ENCODE assay signal across 23 cellular contexts in genomic region chr1:205935869-205936268, GRCh38. TPM values are rescaled to one million over a fixed set of nuclear protein-coding genes. Genes with fewer than 3 reads are reported as not detected.
DNase-seq lines count a peak whose midpoint lies in the region; ATAC-seq, FAIRE-seq and TF ChIP-seq lines count a peak whose summit lies in the region.
"Had no signal": no experiment of that assay in that cellular context is flagged by ENCODE, and none has a peak within 500 bp of the region (broad histone marks: within the 10 kb centered on the region; RNA-seq: fewer than 3 reads in every experiment).

No MANE protein-coding gene starts in this region.

- POLR2A ChIA-PET in IMR-90 (lab: Charles Lee; ENCODE audit: unreplicated experiment) (no interaction called here), H1 (lab: Charles Lee; ENCODE audit: partially characterized antibody) (no interaction called here)

- H3K79me2 ChIP-seq in H1 (ENCODE audit: control insufficient read depth in 1 of 2, insufficient read depth in 2 of 2, low read length in 2 of 2) = no peaks in the 10 kb centered on the region

- H2AFZ ChIP-seq in IMR-90 (replicated peaks; ENCODE audit: low read length, poor library complexity) (no peak overlapping the region), H1 (ENCODE audit: low read length) (no peak overlapping the region), neuronal stem cell (ENCODE audit: low read length) (no peak overlapping the region)

- H4K20me1 ChIP-seq in IMR-90 (ENCODE audit: insufficient read depth, low read length) = no peaks in the 10 kb centered on the region
- H4K20me1 ChIP-seq in H1 (replicated peaks in 1 of 2; ENCODE audit: control insufficient read depth in 1 of 2, insufficient read depth in 2 of 2, low read length in 2 of 2) = no peaks in the 10 kb centered on the region
- H4K20me1 ChIP-seq: BLaER1 had no signal

- H3K4me1 ChIP-seq in IMR-90 (ENCODE audit: control insufficient read depth, insufficient read depth, low read length) (peaks cover 7% of the 10 kb centered on the region), H1 (replicated peaks in 1 of 4; ENCODE audit: control insufficient read depth in 3 of 4, insufficient read depth in 4 of 4, low read length in 3 of 4) (peaks cover 9 to 22% (median 15%) of the 10 kb centered on the region in 4 experiments), neuronal stem cell (ENCODE audit: control insufficient read depth in 2 of 2, insufficient read depth in 1 of 2, low read depth in 1 of 2, low read length in 2 of 2) (peaks cover 12 to 25% of the 10 kb centered on the region in 2 donors), upper lobe of right lung (peaks cover 17% of the 10 kb centered on the region)

- in situ Hi-C loops in IMR-90 (cut with MboI; ENCODE audit: low sequenced_read_pairs) = no loop called here

- no peak for TF ChIP-seq POLR2A in IMR-90 (IDR thresholded peaks at IDR 0.05; ENCODE audit: low read depth, low read length)
- no peak for TF ChIP-seq POLR2A in H1 (IDR thresholded peaks at IDR 0.05; ENCODE audit: control extremely low read depth in 1 of 2, low read depth in 2 of 2, low read length in 2 of 2)

- H2BK20ac ChIP-seq in IMR-90 (ENCODE audit: low read depth, low read length) (peak overlapping the region; percentile 3; the same call in 1 of the 2 replicates), H1 (ENCODE audit: low read length) (0 out of 2 replicates have a peak overlapping the region, but pooled peaks have one; percentile 34)

- H3K36me3 ChIP-seq in IMR-90 (ENCODE audit: control insufficient read depth, insufficient read depth, low read length) (no peaks in the 10 kb centered on the region), H1 (ENCODE audit: control insufficient read depth in 2 of 4, insufficient read depth in 4 of 4, low read length in 3 of 4) (no peaks in the 10 kb centered on the region), neuronal stem cell (replicated peaks in 1 of 2; ENCODE audit: control insufficient read depth in 2 of 2, insufficient read depth in 2 of 2, low read length in 2 of 2) (no peaks in the 10 kb centered on the region), upper lobe of right lung (no peaks in the 10 kb centered on the region)
- H3K36me3 ChIP-seq: BLaER1 had no signal

- TF ChIP-seq CTCF in IMR-90 (conservative IDR thresholded peaks at IDR 0.05; ENCODE audit: low read depth, low read length) (no peak), H1 (IDR thresholded peaks at IDR 0.05; ENCODE audit: control extremely low read depth in 1 of 3, insufficient read depth in 1 of 3, low read depth in 1 of 3, low read length in 3 of 3) (no peak), upper lobe of right lung (IDR thresholded peaks at IDR 0.05) (no peak)

- H3K27ac ChIP-seq in IMR-90 (ENCODE audit: insufficient read depth, low read length) (no peak overlapping the region), H1 (ENCODE audit: low read depth, low read length) (no peak overlapping the region), neuronal stem cell (replicated peaks; ENCODE audit: low read length) (no peak overlapping the region), upper lobe of right lung (peak overlapping the region; percentile 82)
- H3K27ac ChIP-seq: BLaER1 had no signal

- no peak for TF ChIP-seq RAD21 in IMR-90 (IDR thresholded peaks at IDR 0.05; ENCODE audit: low read length)
- no peak for TF ChIP-seq RAD21 in H1 (IDR thresholded peaks at IDR 0.05 in 1 of 2, conservative IDR thresholded peaks at IDR 0.05 in 1 of 2; ENCODE audit: low read depth in 2 of 2, low read length in 2 of 2)

- DNase-seq in IMR-90 (no peak), H1 (ENCODE audit: low read depth in 1 of 2, low spot score in 2 of 2) (no peak), neuronal stem cell (ENCODE audit: low spot score) (no peak), upper lobe of right lung (peak; percentile 81), NCI-H526 (lab: John Stamatoyannopoulos, UW) (no peak)
- DNase-seq: CD4-positive, alpha-beta T cell; COR-L47; DMS 273 treated with DMSO at 0.1 percent for 48 hours; DMS79 treated with DMSO at 0.1 percent for 48 hours; H7; HFFc6; MV-4-11; NCI-H1105 treated with DMSO at 0.1 percent for 48 hours; NCI-H1694; NCI-H2081; NCI-H748 treated with DMSO at 0.1 percent for 48 hours had no signal

- H4K5ac ChIP-seq in IMR-90 (ENCODE audit: low read depth, low read length) = no peak overlapping the region
- H4K5ac ChIP-seq in H1 (ENCODE audit: insufficient read length, low read depth, low read length) = no peak overlapping the region

- intact Hi-C loops in IMR-90 (cut with micrococcal nuclease) (no loop called here), upper lobe of right lung (cut with DNase I) (no loop called here)

- WGBS in IMR-90 (ENCODE audit: extremely low coverage in 2 of 2, insufficient read length in 1 of 2), 2 experiments = 85% methylated on average over 4 of the region's 8 CpGs; no CpG with 5 or more reads in 1 of the 2 experiments
- WGBS in H1 (ENCODE audit: extremely low coverage in 1 of 2, insufficient coverage in 1 of 2, insufficient read length in 1 of 2, insufficient replicate concordance in 2 of 2, low coverage in 1 of 2, low lambda C conversion rate in 2 of 2, missing lambda C conversion rate in 1 of 2), 2 experiments = 89% methylated on average over 3 of the region's 8 CpGs; no CpG with 5 or more reads in 1 of the 2 experiments
- no CpG with 5 or more reads among the region's 8 CpGs for WGBS in neuronal stem cell (ENCODE audit: extremely low coverage in 2 of 2, insufficient read length in 2 of 2, insufficient replicate concordance in 1 of 2), 2 donors

- ATAC-seq in IMR-90 (ENCODE audit: low read depth) = no peak
- peak; percentile 5 for ATAC-seq in upper lobe of right lung
- ATAC-seq in HG03108 (IDR thresholded peaks at IDR 0.05; ENCODE audit: unreplicated experiment) = no peak
- ATAC-seq in HG03045 (IDR thresholded peaks at IDR 0.05; ENCODE audit: unreplicated experiment) = no peak
- ATAC-seq: GM12878, Panc1, SK-N-SH treated with all-trans-retinoic acid at 6 μM for 48 hours had no signal

- H4K91ac ChIP-seq in IMR-90 (ENCODE audit: insufficient read depth, low read depth, low read length) (no peak overlapping the region), H1 (replicated peaks; ENCODE audit: insufficient read length, low read length) (peak overlapping the region; percentile 22), neuronal stem cell (ENCODE audit: low read depth, low read length, poor library complexity) (no peak overlapping the region)

- H2AK9ac ChIP-seq in IMR-90 (replicated peaks; ENCODE audit: low read depth, low read length, poor library complexity) = peak overlapping the region; percentile 34

- H3K9me3 ChIP-seq in IMR-90 (ENCODE audit: control insufficient read depth, insufficient read depth, low read length) (no peaks in the 10 kb centered on the region), H1 (ENCODE audit: insufficient read depth in 2 of 2, low read depth in 1 of 2, low read length in 1 of 2) (no peaks in the 10 kb centered on the region), neuronal stem cell (replicated peaks in 1 of 2; ENCODE audit: control insufficient read depth in 2 of 2, insufficient read depth in 1 of 2, low read depth in 1 of 2, low read length in 2 of 2) (no peaks in the 10 kb centered on the region), upper lobe of right lung (no peaks in the 10 kb centered on the region)
- H3K9me3 ChIP-seq: BLaER1 had no signal

- H3K27me3 ChIP-seq in IMR-90 (ENCODE audit: control insufficient read depth, insufficient read depth, low read length) (peaks cover 13% of the 10 kb centered on the region), H1 (replicated peaks in 1 of 4; ENCODE audit: control insufficient read depth in 3 of 4, extremely low read depth in 1 of 4, insufficient read depth in 3 of 4, low read length in 3 of 4) (no peaks in the 10 kb centered on the region; a peak in 1 of 7 replicates), neuronal stem cell (ENCODE audit: control insufficient read depth in 3 of 3, insufficient read depth in 3 of 3, low read depth in 1 of 3, low read length in 3 of 3) (peaks cover 0 to 4% (median 0%) of the 10 kb centered on the region in 3 experiments), upper lobe of right lung (no peaks in the 10 kb centered on the region)
- H3K27me3 ChIP-seq: BLaER1 had no signal

- H2BK5ac ChIP-seq in IMR-90 (ENCODE audit: low read depth, low read length, poor library complexity, severe bottlenecking) (no peak overlapping the region), H1 (ENCODE audit: low read depth, low read length) (no peak overlapping the region), neuronal stem cell (ENCODE audit: low read length) (no peak overlapping the region)

- H3K9me1 ChIP-seq in IMR-90 (ENCODE audit: insufficient read depth, low read length) = peaks cover 5% of the 10 kb centered on the region; the same call in 1 of the 2 replicates

- TF ChIP-seq EP300 in H1 (IDR thresholded peaks at IDR 0.05; ENCODE audit: borderline replicate concordance in 1 of 2, low read depth in 2 of 2, low read length in 2 of 2) = no peak

- H3K23me2 ChIP-seq in H1 (ENCODE audit: low read depth, low read length) = no peaks in the 10 kb centered on the region; the same call in 1 of the 2 replicates

- H3K4me2 ChIP-seq in IMR-90 (ENCODE audit: low read depth, low read length) = no peak overlapping the region
- H3K4me2 ChIP-seq in H1 (ENCODE audit: insufficient read depth in 1 of 2, low read depth in 2 of 2, low read length in 2 of 2) = no peak overlapping the region
- H3K4me2 ChIP-seq in neuronal stem cell (ENCODE audit: insufficient read depth, low read length, poor library complexity, severe bottlenecking) = no peak overlapping the region
- H3K4me2 ChIP-seq: BLaER1 had no signal

- H2BK15ac ChIP-seq in IMR-90 (ENCODE audit: low read depth, low read length) (peak overlapping the region; percentile 1; the same call in 1 of the 3 replicates), H1 (ENCODE audit: low read length) (no peak overlapping the region), neuronal stem cell (ENCODE audit: low read length) (no peak overlapping the region)

- no peak overlapping the region for H4K8ac ChIP-seq in IMR-90 (ENCODE audit: low read depth in 2 of 2, low read length in 2 of 2)
- H4K8ac ChIP-seq in H1 (ENCODE audit: extremely low read depth, insufficient read depth, low read length) = no peak overlapping the region; the same call in 1 of the 2 replicates
- H4K8ac ChIP-seq in neuronal stem cell (ENCODE audit: low read depth, low read length) = no peak overlapping the region

- peak overlapping the region; percentile 7; the same call in 1 of the 2 replicates for H3K4ac ChIP-seq in IMR-90 (ENCODE audit: low read depth, low read length)
- no peak overlapping the region for H3K4ac ChIP-seq in H1 (replicated peaks; ENCODE audit: insufficient read length, low read depth, low read length)
- no peak overlapping the region for H3K4ac ChIP-seq in neuronal stem cell (ENCODE audit: low read length)

- BruUV-seq in IMR-90 (replicated peaks; lab: Mats Ljungman, UMichigan) = no TSS peak

- H3K18ac ChIP-seq in IMR-90 (ENCODE audit: low read depth, low read length) (no peak overlapping the region), H1 (ENCODE audit: extremely low read depth, low read length) (no peak overlapping the region), neuronal stem cell (ENCODE audit: low read length) (peak overlapping the region; percentile 49)

- dilution Hi-C loops in IMR-90 (cut with HindIII; ENCODE audit: low sequenced_read_pairs, unreplicated experiment) = no loop called here

- CTCF ChIA-PET in IMR-90 (lab: Yijun Ruan, JAX) (no interaction called here), H1 (lab: Charles Lee; ENCODE audit: partially characterized antibody) (interaction anchor here (1.1 to 1.3 kb wide), 2 partner anchors 17 to 41 kb away, joined by 3 to 4 read pairs; no protein-coding TSS in a partner anchor)

- peak overlapping the region; percentile 22 for H2BK120ac ChIP-seq in IMR-90 (ENCODE audit: low read depth, low read length)
- H2BK120ac ChIP-seq in H1 (replicated peaks; ENCODE audit: low read depth, low read length) = no peak overlapping the region
- H2BK120ac ChIP-seq in neuronal stem cell (ENCODE audit: low read depth, low read length) = no peak overlapping the region

- no peak for FAIRE-seq in H1 (lab: Jason Lieb, UNC)
- FAIRE-seq: GM12878 had no signal

- H3K4me3 ChIP-seq in IMR-90 (ENCODE audit: insufficient read depth, low read depth, low read length) = no peak overlapping the region
- no peak overlapping the region for H3K4me3 ChIP-seq in H1 (ENCODE audit: extremely low read depth in 1 of 4, insufficient read depth in 2 of 4, low read depth in 3 of 4, low read length in 4 of 4)
- no peak overlapping the region for H3K4me3 ChIP-seq in neuronal stem cell (ENCODE audit: low read length in 2 of 2)
- H3K4me3 ChIP-seq in upper lobe of right lung = no peak overlapping the region
- H3K4me3 ChIP-seq: BLaER1, GM12878 had no signal

- H3K79me1 ChIP-seq in IMR-90 (ENCODE audit: low read depth in 1 of 2, low read length in 2 of 2) (no peaks in the 10 kb centered on the region), H1 (ENCODE audit: low read depth, low read length) (no peaks in the 10 kb centered on the region), neuronal stem cell (ENCODE audit: low read depth, low read length) (no peaks in the 10 kb centered on the region)

- H2AK5ac ChIP-seq in IMR-90 (ENCODE audit: low read depth, low read length) (peak overlapping the region; percentile 33), H1 (ENCODE audit: low read depth, low read length) (0 out of 2 replicates have a peak overlapping the region, but pooled peaks have one; percentile 75), neuronal stem cell (ENCODE audit: low read depth, low read length) (peak overlapping the region; percentile 38)

- no peak overlapping the region for H3K23ac ChIP-seq in IMR-90 (ENCODE audit: low read depth, low read length)
- no peak overlapping the region for H3K23ac ChIP-seq in H1 (ENCODE audit: insufficient read length)
- no peak overlapping the region for H3K23ac ChIP-seq in neuronal stem cell (ENCODE audit: low read depth, low read length, poor library complexity)

- H3K9ac ChIP-seq in IMR-90 (ENCODE audit: low read depth, low read length) (no peak overlapping the region), H1 (replicated peaks in 1 of 4; ENCODE audit: extremely low read depth in 1 of 4, low read depth in 3 of 4, low read length in 3 of 4) (no peak overlapping the region), neuronal stem cell (ENCODE audit: low read depth, low read length, poor library complexity) (no peak overlapping the region)
- H3K9ac ChIP-seq: BLaER1 had no signal

- H2BK12ac ChIP-seq in H1 (ENCODE audit: low read depth, low read length) (peak overlapping the region; percentile 14; the same call in 1 of the 2 replicates), neuronal stem cell (ENCODE audit: low read length) (no peak overlapping the region)

- H3K56ac ChIP-seq in IMR-90 (ENCODE audit: extremely low read depth, insufficient read depth, low read length) (no peak overlapping the region), H1 (replicated peaks; ENCODE audit: insufficient read length, low read depth, low read length) (no peak overlapping the region)

- no peak overlapping the region for H3K14ac ChIP-seq in IMR-90 (replicated peaks; ENCODE audit: low read depth, low read length)
- no peak overlapping the region for H3K14ac ChIP-seq in H1 (ENCODE audit: insufficient read length)
- no peak overlapping the region for H3K14ac ChIP-seq in neuronal stem cell (ENCODE audit: low read length)

RNA-seq across cellular contexts. Expression of gene SLC26A9, which starts 7.4 kb away (rescaled TPM):
- under 0.01 TPM in 1 of 2 replicates, not detected in the other for total RNA-seq in IMR-90 (2012; rRNA removed)
- not detected in 2 replicates for polyA plus RNA-seq in IMR-90 (2012; rRNA removed)
- polyA plus RNA-seq in IMR-90 (2012; cell fraction: cytosol; rRNA removed) = not detected in 2 replicates
- 0.01 and 0.03 TPM in 2 replicates for polyA plus RNA-seq in IMR-90 (2012; cell fraction: nucleus; rRNA removed; ENCODE audit: low replicate concordance)
- not detected in 2 replicates for total RNA-seq in H1 (2021; fragmentation: NEBNext Ultra II Directional; extraction: Animal tissue kit (Norgen Biotek cat#: 25700))
- 0.03 TPM in 1 of 2 replicates, not detected in the other for polyA plus RNA-seq in H1 (2011; rRNA removed)
- 0.04 TPM for polyA plus RNA-seq in H1 (2011; cell fraction: cytosol; rRNA removed)
- polyA plus RNA-seq in H1 (2011; cell fraction: nucleus; rRNA removed) = 0.07 TPM
- 0.09 TPM in 1 of 4 replicates, not detected in the others for polyA plus RNA-seq in H1 (2012, experiment 1 of 2)
- polyA plus RNA-seq in H1 (2012, experiment 2 of 2) = not detected
- polyA plus RNA-seq in H1 (2013, experiment 1 of 2) = 0.08 TPM
- polyA plus RNA-seq in H1 (2013, experiment 2 of 2) = 0.02 TPM
- polyA minus RNA-seq in H1 (2011; rRNA and poly(A)+ RNA removed) = 0.02 TPM in 1 of 2 replicates, not detected in the other
- not detected for polyA minus RNA-seq in H1 (2011; cell fraction: cytosol; rRNA and poly(A)+ RNA removed)
- polyA minus RNA-seq in H1 (2011; cell fraction: nucleus; rRNA and poly(A)+ RNA removed) = not detected
- polyA plus RNA-seq in neuronal stem cell (2013, experiment 1 of 2) = 0.03 TPM
- 0.03 TPM for polyA plus RNA-seq in neuronal stem cell (2013, experiment 2 of 2)
- total RNA-seq in upper lobe of right lung = 21.7 TPM
- total RNA-seq: CD4-positive, alpha-beta T cell; H7; HFFc6 had no signal
- polyA plus RNA-seq: IgD-negative memory B cell had no signal

Comparison
In these comparisons a context has a peak if more than half of its experiments do, and no peak if none do; other contexts are left out.
1. RNA of gene SLC26A9, which starts 7.4 kb away (total RNA-seq): 21.7 TPM in upper lobe of right lung (single experiment); not detected in H1 and under 0.01 TPM in IMR-90; every median in the first group is over 10 times any median in the second.
2. Peak in every context shown above with its lines, with median percentiles within 50 percentile points of each other: H2AK5ac ChIP-seq.